23 cellular contexts compared by ENCODE assay signal in the genomic region with DNA sequence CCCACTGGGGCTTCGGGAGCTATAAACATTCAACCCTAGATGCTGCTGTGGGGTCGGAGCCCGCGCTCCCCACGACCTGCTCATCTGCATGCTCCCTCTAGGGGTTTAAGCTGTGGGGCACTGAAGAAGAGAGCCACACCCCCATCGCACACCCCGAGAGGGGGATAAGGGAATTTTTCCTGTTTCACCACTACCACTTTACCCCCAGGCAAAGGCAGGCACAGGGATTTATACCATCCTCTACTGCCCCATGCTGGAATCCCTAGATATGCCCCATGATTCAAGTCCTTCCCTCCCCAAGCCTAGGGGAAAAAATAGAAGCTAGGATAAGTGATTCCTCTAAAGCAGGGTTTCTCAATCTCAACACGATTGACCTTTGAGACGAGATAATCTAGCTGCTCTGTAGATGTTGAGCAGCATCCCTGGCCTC. TPM values are rescaled to one million over a fixed set of nuclear protein-coding genes. Genes with fewer than 3 reads are reported as not detected.
DNase-seq lines count a peak whose midpoint lies in the region; ATAC-seq and TF ChIP-seq lines count a peak whose summit lies in the region.
"Had no signal": no experiment of that assay in that cellular context is flagged by ENCODE, and none has a peak within 500 bp of the region (broad histone marks: within the 10 kb centered on the region; RNA-seq: fewer than 3 reads in every experiment).

No MANE protein-coding gene starts in this region.

- peaks cover 0 to 5% (median 0%) of the 10 kb centered on the region in 12 donors for H3K4me1 ChIP-seq in heart left ventricle
- H3K4me1 ChIP-seq: BE2C, Caco-2 had no signal

- no peak for DNase-seq in stimulated activated naive CD8-positive, alpha-beta T cell treated with anti-CD3 and anti-CD28 coated beads, Interleukin-15, amount 100 ng/mL, for 72 hours
- no peak for DNase-seq in stimulated activated naive CD8-positive, alpha-beta T cell treated with anti-CD3 and anti-CD28 coated beads, Interleukin-15, Interleukin-2, amounts not matched to agents 100 U/mL and 50 U/mL, for 24 hours
- DNase-seq in heart left ventricle: no peak
- DNase-seq in iPS-NIHi11 (ENCODE audit: low spot score): peak; percentile 23
- DNase-seq in NCI-H345 (lab: John Stamatoyannopoulos, UW): no peak
- no peak for DNase-seq in caudate nucleus (lab: John Stamatoyannopoulos, UW)
- DNase-seq: BE2C; CD4-positive, alpha-beta T cell; GDM1; HCEC 1CT; MM.1S; NCI-H1092 treated with DMSO at 0.1 percent for 48 hours; NCI-H1694; NCI-H2081 treated with DMSO at 0.1 percent for 48 hours; NCI-H510A treated with DMSO at 0.1 percent for 48 hours; NCI-H774; SIG-M5 had no signal

- H3K27me3 Mint-ChIP-seq in stimulated activated naive CD8-positive, alpha-beta T cell treated with anti-CD3 and anti-CD28 coated beads, Interleukin-15, amount 100 ng/mL, for 72 hours: peaks cover 5% of the 10 kb centered on the region

- H3K27ac ChIP-seq in heart left ventricle (no peak overlapping the region), caudate nucleus (ENCODE audit: low read depth, low read length) (no peak overlapping the region)

- intact Hi-C loops in heart left ventricle (cut with DNase I): loop anchor here in 7 of 10 donors (5.0 to 10.0 kb wide), 2 partner anchors 157 to 160 kb away; no protein-coding TSS in a partner anchor

- H3K36me3 ChIP-seq in heart left ventricle: no peaks in the 10 kb centered on the region
- H3K36me3 ChIP-seq: BE2C had no signal

- 60 to 76% (median 67%) methylated on average over 9 of the region's 9 CpGs for WGBS in heart left ventricle, 4 donors

- no peak overlapping the region for H3K27ac Mint-ChIP-seq in stimulated activated naive CD8-positive, alpha-beta T cell treated with anti-CD3 and anti-CD28 coated beads, Interleukin-15, amount 100 ng/mL, for 72 hours
- H3K27ac Mint-ChIP-seq: CD4-positive, alpha-beta T cell had no signal

- H3K9me3 ChIP-seq in heart left ventricle: no peaks in the 10 kb centered on the region
- H3K9me3 ChIP-seq: Caco-2 had no signal

- ATAC-seq in stimulated activated naive CD8-positive, alpha-beta T cell treated with anti-CD3 and anti-CD28 coated beads, Interleukin-15, amount 100 ng/mL, for 72 hours: peak; percentile 20
- ATAC-seq in stimulated activated naive CD8-positive, alpha-beta T cell treated with anti-CD3 and anti-CD28 coated beads, Interleukin-15, Interleukin-2, amounts not matched to agents 100 U/mL and 50 U/mL, for 24 hours: no peak
- peak; percentile 58 to 94 (median 88) for ATAC-seq in heart left ventricle
- no peak for ATAC-seq in HG03159 (IDR thresholded peaks at IDR 0.05; ENCODE audit: unreplicated experiment)
- no peak for ATAC-seq in activated CD4-positive, CD25-positive, alpha-beta regulatory T cell treated with anti-CD3 and anti-CD28 coated beads, Interleukin-2, amount 50 U/mL, for 24 hours

- H3K4me3 ChIP-seq in heart left ventricle: no peak overlapping the region

- no peaks in the 10 kb centered on the region for H3K4me1 Mint-ChIP-seq in stimulated activated naive CD8-positive, alpha-beta T cell treated with anti-CD3 and anti-CD28 coated beads, Interleukin-15, amount 100 ng/mL, for 72 hours

- no peak for TF ChIP-seq POLR2A in heart left ventricle (IDR thresholded peaks at IDR 0.05)

- peaks cover 5 to 6% of the 10 kb centered on the region in 2 donors for H3K9me3 Mint-ChIP-seq in stimulated activated naive CD8-positive, alpha-beta T cell treated with anti-CD3 and anti-CD28 coated beads, Interleukin-15, amount 100 ng/mL, for 72 hours

- H3K27me3 ChIP-seq in heart left ventricle: no peaks in the 10 kb centered on the region
- H3K27me3 ChIP-seq: BE2C had no signal

- peak in 9 of 12 donors; percentile 11 to 45 (median 28) for TF ChIP-seq CTCF in heart left ventricle (IDR thresholded peaks at IDR 0.05)

- H3K4me3 Mint-ChIP-seq in stimulated activated naive CD8-positive, alpha-beta T cell treated with anti-CD3 and anti-CD28 coated beads, Interleukin-15, amount 100 ng/mL, for 72 hours: no peak overlapping the region
- H3K4me3 Mint-ChIP-seq: CD4-positive, alpha-beta T cell had no signal

RNA-seq across cellular contexts. Expression of a gene that starts 59.9 kb away (rescaled TPM):
- not detected for total RNA-seq in heart left ventricle
- polyA plus RNA-seq in heart left ventricle: not detected
- total RNA-seq: A172; Caco-2; CD4-positive, alpha-beta T cell; LHCN-M2; RPMI7951 had no signal

Comparison
In these comparisons a context has a peak if more than half of its experiments do, and no peak if none do; other contexts are left out.
1. ATAC-seq: peak in stimulated activated naive CD8-positive, alpha-beta T cell treated with anti-CD3 and anti-CD28 coated beads, Interleukin-15, amount 100 ng/mL, for 72 hours (single experiment) and heart left ventricle (4 of 4); none in stimulated activated naive CD8-positive, alpha-beta T cell treated with anti-CD3 and anti-CD28 coated beads, Interleukin-15, Interleukin-2, amounts not matched to agents 100 U/mL and 50 U/mL, for 24 hours (single experiment), HG03159 (single experiment) and activated CD4-positive, CD25-positive, alpha-beta regulatory T cell treated with anti-CD3 and anti-CD28 coated beads, Interleukin-2, amount 50 U/mL, for 24 hours (0 of 2).